In the genomic region with DNA sequence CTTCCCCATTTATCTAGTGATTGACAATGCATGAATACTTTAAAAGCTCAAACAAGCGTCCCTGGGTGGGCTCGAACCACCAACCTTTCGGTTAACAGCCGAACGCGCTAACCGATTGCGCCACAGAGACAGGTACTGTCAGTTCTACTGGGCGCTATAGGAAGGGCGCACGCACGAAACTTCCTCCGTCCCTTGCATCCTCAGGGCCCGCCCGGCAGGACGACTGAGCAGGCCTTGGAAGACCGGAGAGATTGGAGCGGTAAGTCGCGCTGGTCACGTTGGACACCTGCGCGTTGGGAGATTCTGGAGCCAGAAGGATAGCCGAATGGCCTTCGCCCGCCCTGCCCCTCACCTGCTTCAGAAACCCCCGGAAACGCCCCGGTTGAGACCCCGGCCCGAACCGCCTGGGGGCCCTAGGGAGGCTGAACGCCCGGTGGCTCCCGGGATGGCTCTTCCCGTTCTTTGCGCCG, we compare ENCODE assay signal across 14 cellular contexts. TPM values are rescaled to one million over a fixed set of nuclear protein-coding genes. Genes with fewer than 3 reads are reported as not detected.
A peak's percentile ranks its signal among the peaks of the same experiment; 100 is the strongest.
DNase-seq lines count a peak whose midpoint lies in the region; ATAC-seq, FAIRE-seq and TF ChIP-seq lines count a peak whose summit lies in the region.
"Not testable (repeated sequence)": the region's sequence is repeated elsewhere in the genome, so short reads cannot be mapped to it uniquely, and the experiment has no call there.
"Had no signal": no experiment of that assay in that cellular context is flagged by ENCODE, and none has a peak within 500 bp of the region (broad histone marks: within the 10 kb centered on the region; RNA-seq: fewer than 3 reads in every experiment).

No MANE protein-coding gene starts in this region.

- not testable (repeated sequence) for DNase-seq in AG04450 (ENCODE audit: low read depth, low spot score); IMR-90; bronchial epithelial cell (ENCODE audit: low read depth)
- DNase-seq in activated CD4-positive, alpha-beta T cell treated with anti-CD3 and anti-CD28 coated beads, Interleukin-2, amount 10 ng/mL, durations not matched to agents 7 days and 5 days = peak; percentile 24
- DNase-seq in activated naive CD4-positive, alpha-beta T cell treated with Interleukin-2 at 50 U/mL for 16 hours = peak; percentile 42
- peak; percentile 31 for DNase-seq in glutamatergic neuron
- peak; percentile 36 for DNase-seq in stimulated activated CD4-positive, alpha-beta T cell treated with anti-CD3 and anti-CD28 coated beads, Interleukin-4, amount 100 ng/mL, for 24 hours

- not testable (repeated sequence) for H3K4me2 ChIP-seq in IMR-90 (ENCODE audit: low read depth, low read length)

- not testable (repeated sequence) for H4K20me1 ChIP-seq in IMR-90 (ENCODE audit: insufficient read depth, low read length)

- H3K56ac ChIP-seq in IMR-90 (ENCODE audit: extremely low read depth, insufficient read depth, low read length) = not testable (repeated sequence)

- in situ Hi-C loops in IMR-90 (cut with MboI; ENCODE audit: low sequenced_read_pairs) = not testable (repeated sequence)

- not testable (repeated sequence) for TF ChIP-seq CTCF in AG04450 (IDR thresholded peaks at IDR 0.05; ENCODE audit: low read depth, low read length); IMR-90 (conservative IDR thresholded peaks at IDR 0.05; ENCODE audit: low read depth, low read length); bronchial epithelial cell (IDR thresholded peaks at IDR 0.05; ENCODE audit: insufficient read depth, low read length, severe bottlenecking); glutamatergic neuron (IDR thresholded peaks at IDR 0.05; ENCODE audit: partially characterized antibody, unreplicated experiment); nephron (IDR thresholded peaks at IDR 0.05; ENCODE audit: unreplicated experiment in 3 of 3)

- H3K4me3 ChIP-seq in AG04450 (ENCODE audit: low read depth, low read length) = peak overlapping the region; percentile 34; the same call in 1 of the 2 replicates
- H3K4me3 ChIP-seq in IMR-90 (ENCODE audit: insufficient read depth, low read depth, low read length) = peak overlapping the region; percentile 26; the same call in 1 of the 2 replicates
- H3K4me3 ChIP-seq in bronchial epithelial cell (ENCODE audit: low read depth, low read length) = peak overlapping the region; percentile 18

- not testable (repeated sequence) for H2BK15ac ChIP-seq in IMR-90 (ENCODE audit: low read depth, low read length)

- not testable (repeated sequence) for BruUV-seq in IMR-90 (replicated peaks; lab: Mats Ljungman, UMichigan)

- not testable (repeated sequence) for H3K9me3 ChIP-seq in AG04450 (ENCODE audit: control insufficient read depth, insufficient read depth, low read length); IMR-90 (ENCODE audit: control insufficient read depth, insufficient read depth, low read length)

- not testable (repeated sequence) for H4K91ac ChIP-seq in IMR-90 (ENCODE audit: insufficient read depth, low read depth, low read length)

- H3K9me3 Mint-ChIP-seq in activated CD4-positive, alpha-beta T cell treated with anti-CD3 and anti-CD28 coated beads, Interleukin-2, amount 10 ng/mL, durations not matched to agents 7 days and 5 days; glutamatergic neuron (ENCODE audit: unreplicated experiment); nephron: not testable (repeated sequence)

- peak overlapping the region; percentile 73 for H3K4me3 Mint-ChIP-seq in activated CD4-positive, alpha-beta T cell treated with anti-CD3 and anti-CD28 coated beads, Interleukin-2, amount 10 ng/mL, durations not matched to agents 7 days and 5 days
- H3K4me3 Mint-ChIP-seq in glutamatergic neuron (ENCODE audit: unreplicated experiment) = peak overlapping the region; percentile 82
- H3K4me3 Mint-ChIP-seq in nephron = peak overlapping the region; percentile 71 to 82 (median 75)

- not testable (repeated sequence) for H2AFZ ChIP-seq in IMR-90 (replicated peaks; ENCODE audit: low read length, poor library complexity)

- H2AK9ac ChIP-seq in IMR-90 (replicated peaks; ENCODE audit: low read depth, low read length, poor library complexity) = not testable (repeated sequence)

- ATAC-seq in IMR-90 (ENCODE audit: low read depth) = not testable (repeated sequence)

- not testable (repeated sequence) for H3K14ac ChIP-seq in IMR-90 (replicated peaks; ENCODE audit: low read depth, low read length)

- H2BK120ac ChIP-seq in IMR-90 (ENCODE audit: low read depth, low read length) = not testable (repeated sequence)

- dilution Hi-C loops in IMR-90 (cut with HindIII; ENCODE audit: low sequenced_read_pairs, unreplicated experiment) = not testable (repeated sequence)

- not testable (repeated sequence) for H2AK5ac ChIP-seq in IMR-90 (ENCODE audit: low read depth, low read length)

- H4K8ac ChIP-seq in IMR-90 (ENCODE audit: low read depth in 2 of 2, low read length in 2 of 2) = not testable (repeated sequence)

- H3K27me3 ChIP-seq in AG04450 (ENCODE audit: control insufficient read depth, insufficient read depth, low read length); IMR-90 (ENCODE audit: control insufficient read depth, insufficient read depth, low read length); bronchial epithelial cell (ENCODE audit: control insufficient read depth, insufficient read depth, low read length): not testable (repeated sequence)

- H3K9ac ChIP-seq in IMR-90 (ENCODE audit: low read depth, low read length) = not testable (repeated sequence)

- H3K27me3 Mint-ChIP-seq in activated CD4-positive, alpha-beta T cell treated with anti-CD3 and anti-CD28 coated beads, Interleukin-2, amount 10 ng/mL, durations not matched to agents 7 days and 5 days; glutamatergic neuron (ENCODE audit: unreplicated experiment); nephron (ENCODE audit: low read depth): not testable (repeated sequence)

- H3K18ac ChIP-seq in IMR-90 (ENCODE audit: low read depth, low read length) = not testable (repeated sequence)

- not testable (repeated sequence) for H3K9me1 ChIP-seq in IMR-90 (ENCODE audit: insufficient read depth, low read length)

- H3K23ac ChIP-seq in IMR-90 (ENCODE audit: low read depth, low read length) = not testable (repeated sequence)

- FAIRE-seq in bronchial epithelial cell (lab: Jason Lieb, UNC) = not testable (repeated sequence)

- POLR2A ChIA-PET in AG04450 (lab: Yijun Ruan, JAX); IMR-90 (lab: Charles Lee; ENCODE audit: unreplicated experiment); activated CD4-positive, alpha-beta T cell treated with anti-CD3 and anti-CD28 coated beads, Interleukin-2, amount 10 ng/mL, durations not matched to agents 7 days and 5 days (lab: Charles Lee): not testable (repeated sequence)

- H3K36me3 Mint-ChIP-seq in activated CD4-positive, alpha-beta T cell treated with anti-CD3 and anti-CD28 coated beads, Interleukin-2, amount 10 ng/mL, durations not matched to agents 7 days and 5 days (ENCODE audit: low read depth); glutamatergic neuron (ENCODE audit: unreplicated experiment); nephron (ENCODE audit: low read depth): not testable (repeated sequence)

- TF ChIP-seq POLR2A in IMR-90 (IDR thresholded peaks at IDR 0.05; ENCODE audit: low read depth, low read length) = not testable (repeated sequence)

- not testable (repeated sequence) for H2BK5ac ChIP-seq in IMR-90 (ENCODE audit: low read depth, low read length, poor library complexity, severe bottlenecking)

- no CpG with 5 or more reads among the region's 38 CpGs for WGBS in IMR-90 (ENCODE audit: extremely low coverage in 2 of 2, insufficient read length in 1 of 2), 2 experiments

- not testable (repeated sequence) for H2BK20ac ChIP-seq in IMR-90 (ENCODE audit: low read depth, low read length)

- H3K27ac ChIP-seq in AG04450 (ENCODE audit: low read depth, low read length); IMR-90 (ENCODE audit: insufficient read depth, low read length): not testable (repeated sequence)

- intact Hi-C loops in IMR-90 (cut with micrococcal nuclease) = not testable (repeated sequence)

- CTCF ChIA-PET in AG04450 (lab: Charles Lee); IMR-90 (lab: Yijun Ruan, JAX); activated CD4-positive, alpha-beta T cell treated with anti-CD3 and anti-CD28 coated beads, Interleukin-2, amount 10 ng/mL, durations not matched to agents 7 days and 5 days (lab: Charles Lee): not testable (repeated sequence)

- H3K4ac ChIP-seq in IMR-90 (ENCODE audit: low read depth, low read length) = not testable (repeated sequence)

- H4K5ac ChIP-seq in IMR-90 (ENCODE audit: low read depth, low read length) = not testable (repeated sequence)

- not testable (repeated sequence) for H3K4me1 Mint-ChIP-seq in activated CD4-positive, alpha-beta T cell treated with anti-CD3 and anti-CD28 coated beads, Interleukin-2, amount 10 ng/mL, durations not matched to agents 7 days and 5 days; glutamatergic neuron (ENCODE audit: low read depth, unreplicated experiment); nephron

- not testable (repeated sequence) for H3K36me3 ChIP-seq in IMR-90 (ENCODE audit: control insufficient read depth, insufficient read depth, low read length); bronchial epithelial cell (ENCODE audit: control insufficient read depth, insufficient read depth, low read length)

- H3K4me1 ChIP-seq in IMR-90 (ENCODE audit: control insufficient read depth, insufficient read depth, low read length) = not testable (repeated sequence)

- peak overlapping the region; percentile 83 for H3K27ac Mint-ChIP-seq in activated CD4-positive, alpha-beta T cell treated with anti-CD3 and anti-CD28 coated beads, Interleukin-2, amount 10 ng/mL, durations not matched to agents 7 days and 5 days
- peak overlapping the region; percentile 70 for H3K27ac Mint-ChIP-seq in glutamatergic neuron (ENCODE audit: unreplicated experiment)
- H3K27ac Mint-ChIP-seq in nephron = not testable (repeated sequence)

- not testable (repeated sequence) for TF ChIP-seq RAD21 in IMR-90 (IDR thresholded peaks at IDR 0.05; ENCODE audit: low read length)

- H3K79me1 ChIP-seq in IMR-90 (ENCODE audit: low read depth in 1 of 2, low read length in 2 of 2) = not testable (repeated sequence)

RNA-seq across cellular contexts. Expression of a gene that starts 25.2 kb away (rescaled TPM):
- not detected in 2 replicates for polyA plus RNA-seq in AG04450 (2011; rRNA removed)
- not detected in 2 replicates for polyA minus RNA-seq in AG04450 (2011; rRNA and poly(A)+ RNA removed)
- total RNA-seq in IMR-90 (2012; rRNA removed) = not detected in 2 replicates
- polyA plus RNA-seq in IMR-90 (2012; rRNA removed) = not detected in 2 replicates
- not detected in 2 replicates for polyA plus RNA-seq in IMR-90 (2012; cell fraction: cytosol; rRNA removed)
- polyA plus RNA-seq in IMR-90 (2012; cell fraction: nucleus; rRNA removed; ENCODE audit: low replicate concordance) = not detected in 2 replicates
- total RNA-seq in activated CD4-positive, alpha-beta T cell treated with anti-CD3 and anti-CD28 coated beads, Interleukin-2, amount 10 ng/mL, durations not matched to agents 7 days and 5 days = not detected
- total RNA-seq in bronchial epithelial cell = not detected in 2 replicates
- total RNA-seq in glutamatergic neuron (ENCODE audit: unreplicated experiment) = not detected
- total RNA-seq: activated CD8-positive, alpha-beta memory T cell treated with anti-CD3 and anti-CD28 coated beads for 36 hours; foreskin keratinocyte; HT-29; lung; NCI-H460; omental fat pad had no signal
- polyA plus RNA-seq: foreskin keratinocyte, lung had no signal
